In genomic region chr6:44708208-44708607, GRCh38 we compare ENCODE assay signal across 16 cellular contexts.
"Had no signal": no experiment of that assay in that cellular context is flagged by ENCODE, and none has a peak within 500 bp of the region (broad histone marks: within the 10 kb centered on the region; RNA-seq: fewer than 3 reads in every experiment).

No MANE protein-coding gene starts in this region.

- ATAC-seq: heart right ventricle; lower lobe of right lung; right lobe of liver; stimulated activated naive B cell treated with anti-CD40 and anti-IgM and Interleukin-4, amounts not matched to agents 10 μg/mL and 1 μg/mL and 100 μg/mL, for 72 hours; T-helper 17 cell had no signal

- H3K36me3 Mint-ChIP-seq: naive B cell; stimulated activated naive B cell treated with anti-CD40 and anti-IgM and Interleukin-4, amounts not matched to agents 10 μg/mL and 1 μg/mL and 100 μg/mL, for 72 hours had no signal

- H3K27ac Mint-ChIP-seq: activated CD4-positive, alpha-beta T cell treated with anti-CD3 and anti-CD28 coated beads, Interleukin-2, amount 10 ng/mL, durations not matched to agents 7 days and 5 days; naive B cell; stimulated activated naive B cell treated with anti-CD40 and anti-IgM and Interleukin-4, amounts not matched to agents 10 μg/mL and 1 μg/mL and 100 μg/mL, for 72 hours; T-helper 17 cell had no signal

- H3K27me3 Mint-ChIP-seq: activated CD4-positive, alpha-beta T cell treated with anti-CD3 and anti-CD28 coated beads, Interleukin-2, amount 10 ng/mL, durations not matched to agents 7 days and 5 days; naive B cell; stimulated activated naive B cell treated with anti-CD40 and anti-IgM and Interleukin-4, amounts not matched to agents 10 μg/mL and 1 μg/mL and 100 μg/mL, for 72 hours; T-helper 17 cell had no signal

- DNase-seq: activated CD4-positive, alpha-beta T cell treated with anti-CD3 and anti-CD28 coated beads, Interleukin-2, amount 10 ng/mL, durations not matched to agents 7 days and 5 days; activated naive CD4-positive, alpha-beta T cell; cerebellar nuclear complex; cortex of kidney; foreskin fibroblast; heart right ventricle; lower lobe of right lung; naive B cell; posterior cingulate gyrus; right lobe of liver; SIG-M5; stimulated activated CD4-positive, alpha-beta T cell treated with anti-CD3 and anti-CD28 coated beads, Interleukin-1b, Interleukin-23, amount 100 ng/mL, for 48 hours; stimulated activated naive B cell treated with anti-CD40 and anti-IgM and Interleukin-4, amounts not matched to agents 10 μg/mL and 1 μg/mL and 100 μg/mL, for 72 hours; T-helper 17 cell; upper lobe of left lung had no signal

- H3K4me3 Mint-ChIP-seq: activated CD4-positive, alpha-beta T cell treated with anti-CD3 and anti-CD28 coated beads, Interleukin-2, amount 10 ng/mL, durations not matched to agents 7 days and 5 days; neural crest cell; stimulated activated naive B cell treated with anti-CD40 and anti-IgM and Interleukin-4, amounts not matched to agents 10 μg/mL and 1 μg/mL and 100 μg/mL, for 72 hours; T-helper 17 cell had no signal

- H3K4me1 Mint-ChIP-seq: naive B cell; neural crest cell; stimulated activated naive B cell treated with anti-CD40 and anti-IgM and Interleukin-4, amounts not matched to agents 10 μg/mL and 1 μg/mL and 100 μg/mL, for 72 hours; T-helper 17 cell had no signal
